In genomic region chr10:51389415-51390342, GRCh38 we compare ENCODE assay signal across 8 cellular contexts.
DNase-seq lines count a peak whose midpoint lies in the region; TF ChIP-seq lines count a peak whose summit lies in the region.

No MANE protein-coding gene starts in this region.

- peaks cover 3% of the 10 kb centered on the region; the same call in 1 of the 2 replicates for H3K27me3 Mint-ChIP-seq in HFFc6 (ENCODE audit: insufficient read depth)

- H3K79me1 ChIP-seq in neuronal stem cell (ENCODE audit: low read depth, low read length): no peaks in the 10 kb centered on the region

- DNase-seq in 8988T (peak; percentile 31), GM12865 (ENCODE audit: low read depth) (peak; percentile 67), HFFc6 (peak; percentile 98), MM.1S (peak; percentile 37), fibroblast of mammary gland (ENCODE audit: low read depth) (peak; percentile 98), neuronal stem cell (ENCODE audit: low spot score) (peak; percentile 44), COR-L47 (lab: John Stamatoyannopoulos, UW) (no peak)
- peak; percentile 34 to 50 for DNase-seq in activated CD4-positive, alpha-beta T cell treated with anti-CD3 and anti-CD28 coated beads, Interleukin-2, amount 50 U/mL, for 48 hours

- no peak overlapping the region for H3K27ac ChIP-seq in MM.1S (ENCODE audit: low read length)
- no peak overlapping the region for H3K27ac ChIP-seq in neuronal stem cell (replicated peaks; ENCODE audit: low read length)

- H3K36me3 Mint-ChIP-seq in HFFc6 (ENCODE audit: low read depth): no peaks in the 10 kb centered on the region; the same call in 1 of the 2 replicates

- no peaks in the 10 kb centered on the region for H3K79me2 ChIP-seq in MM.1S (ENCODE audit: low read length)

- no peaks in the 10 kb centered on the region for H3F3A ChIP-seq in MM.1S (ENCODE audit: insufficient read depth, low read length)

- no peak overlapping the region for H2BK5ac ChIP-seq in neuronal stem cell (ENCODE audit: low read length)

- no peak overlapping the region for H2BK120ac ChIP-seq in neuronal stem cell (ENCODE audit: low read depth, low read length)

- H3K9ac ChIP-seq in MM.1S (ENCODE audit: low read length): no peak overlapping the region
- no peak overlapping the region for H3K9ac ChIP-seq in neuronal stem cell (ENCODE audit: low read depth, low read length, poor library complexity)

- H4K91ac ChIP-seq in neuronal stem cell (ENCODE audit: low read depth, low read length, poor library complexity): no peak overlapping the region

- peak; percentile 88 for TF ChIP-seq CTCF in GM12865 (IDR thresholded peaks at IDR 0.05; ENCODE audit: insufficient read depth, low read depth, low read length, missing control alignments)
- peak; percentile 88 for TF ChIP-seq CTCF in HFFc6 (IDR thresholded peaks at IDR 0.05)
- TF ChIP-seq CTCF in MM.1S (IDR thresholded peaks at IDR 0.05; ENCODE audit: low read length): peak; percentile 88
- peak; percentile 79 for TF ChIP-seq CTCF in fibroblast of mammary gland (conservative IDR thresholded peaks at IDR 0.05; ENCODE audit: control insufficient read depth, insufficient read depth, low read depth, low read length)

- H2BK12ac ChIP-seq in neuronal stem cell (ENCODE audit: low read length): no peak overlapping the region

- peaks cover 48% of the 10 kb centered on the region for H3K4me1 Mint-ChIP-seq in HFFc6 (ENCODE audit: low read depth)

- H4K20me1 ChIP-seq in MM.1S (ENCODE audit: insufficient read depth, low read length): no peaks in the 10 kb centered on the region

- no peaks in the 10 kb centered on the region for H3K9me3 Mint-ChIP-seq in HFFc6

- peak overlapping the region; percentile 43 for H3K27ac Mint-ChIP-seq in HFFc6

- no peak overlapping the region for H3K23ac ChIP-seq in neuronal stem cell (ENCODE audit: low read depth, low read length, poor library complexity)

- H3K27me3 ChIP-seq in MM.1S (replicated peaks; ENCODE audit: insufficient read depth, low read length) (no peaks in the 10 kb centered on the region), neuronal stem cell (ENCODE audit: control insufficient read depth in 3 of 3, insufficient read depth in 3 of 3, low read depth in 1 of 3, low read length in 3 of 3) (no peaks in the 10 kb centered on the region)

- H3K4me3 Mint-ChIP-seq in HFFc6: peak overlapping the region; percentile 2; the same call in 1 of the 2 replicates

- no peak overlapping the region for H3K14ac ChIP-seq in neuronal stem cell (ENCODE audit: low read length)

- H3K4me3 ChIP-seq in GM12865 (ENCODE audit: low read depth, low read length) (no peak overlapping the region), MM.1S (ENCODE audit: low read length) (no peak overlapping the region), fibroblast of mammary gland (ENCODE audit: control insufficient read depth, low read depth, low read length) (no peak overlapping the region), neuronal stem cell (ENCODE audit: low read length in 2 of 2) (no peak overlapping the region)

- H3K4me2 ChIP-seq in MM.1S (ENCODE audit: low read depth, low read length): no peak overlapping the region
- no peak overlapping the region for H3K4me2 ChIP-seq in neuronal stem cell (ENCODE audit: insufficient read depth, low read length, poor library complexity, severe bottlenecking)

- H3K9me3 ChIP-seq in MM.1S (replicated peaks; ENCODE audit: insufficient read depth, low read length) (no peaks in the 10 kb centered on the region), neuronal stem cell (replicated peaks in 1 of 2; ENCODE audit: control insufficient read depth in 2 of 2, insufficient read depth in 1 of 2, low read depth in 1 of 2, low read length in 2 of 2) (no peaks in the 10 kb centered on the region)

- H4K8ac ChIP-seq in neuronal stem cell (ENCODE audit: low read depth, low read length): no peak overlapping the region

- no peak overlapping the region for H2AFZ ChIP-seq in MM.1S (ENCODE audit: low read length)
- H2AFZ ChIP-seq in neuronal stem cell (ENCODE audit: low read length): no peak overlapping the region

- H3K4ac ChIP-seq in neuronal stem cell (ENCODE audit: low read length): no peak overlapping the region

- no peak overlapping the region for H3K18ac ChIP-seq in neuronal stem cell (ENCODE audit: low read length)

- no peak overlapping the region for H2BK15ac ChIP-seq in neuronal stem cell (ENCODE audit: low read length)

- WGBS in neuronal stem cell (ENCODE audit: extremely low coverage in 2 of 2, insufficient read length in 2 of 2, insufficient replicate concordance in 1 of 2), 2 donors: no CpG with 5 or more reads among the region's 3 CpGs

- no peak overlapping the region for H2AK5ac ChIP-seq in neuronal stem cell (ENCODE audit: low read depth, low read length)

- no peaks in the 10 kb centered on the region for H3K9me2 ChIP-seq in MM.1S (replicated peaks; ENCODE audit: insufficient read depth, low read length)

- no peaks in the 10 kb centered on the region for H3K36me3 ChIP-seq in MM.1S (replicated peaks; ENCODE audit: insufficient read depth, low read length)
- no peaks in the 10 kb centered on the region for H3K36me3 ChIP-seq in neuronal stem cell (replicated peaks in 1 of 2; ENCODE audit: control insufficient read depth in 2 of 2, insufficient read depth in 2 of 2, low read length in 2 of 2)

- H3K4me1 ChIP-seq in MM.1S (ENCODE audit: low read length) (no peaks in the 10 kb centered on the region), neuronal stem cell (ENCODE audit: control insufficient read depth in 2 of 2, insufficient read depth in 1 of 2, low read depth in 1 of 2, low read length in 2 of 2) (no peaks in the 10 kb centered on the region)
